Comparison of ENCODE assay signal across 11 cellular contexts in the genomic region with DNA sequence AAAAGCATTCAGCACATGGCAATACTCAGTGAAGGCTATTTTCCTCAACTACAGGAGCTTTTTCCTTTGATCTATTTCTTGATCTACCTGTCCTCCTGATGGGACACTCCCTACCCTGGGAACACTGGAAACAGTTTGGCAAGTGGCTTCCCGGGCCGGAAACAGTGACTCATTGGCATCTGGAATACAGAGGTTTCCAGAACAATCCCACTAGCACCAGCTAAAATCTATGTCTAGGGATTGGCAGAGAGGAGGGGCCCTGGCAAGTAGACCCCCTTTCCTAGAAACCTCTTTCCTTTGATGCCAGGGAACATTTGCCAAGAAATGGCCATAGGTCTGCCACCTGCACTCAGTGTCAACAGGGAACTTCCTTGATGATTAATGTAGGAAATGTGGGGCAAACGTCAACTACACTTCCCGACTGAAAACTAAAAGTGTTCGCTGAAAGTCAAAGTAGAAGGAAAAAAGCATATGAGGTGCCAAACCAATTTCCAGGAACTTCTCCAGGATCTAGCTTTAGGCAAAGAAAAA. TPM values are rescaled to one million over a fixed set of nuclear protein-coding genes. Genes with fewer than 3 reads are reported as not detected.
A peak's percentile ranks its signal among the peaks of the same experiment; 100 is the strongest.
DNase-seq lines count a peak whose midpoint lies in the region; ATAC-seq and TF ChIP-seq lines count a peak whose summit lies in the region.
"Had no signal": no experiment of that assay in that cellular context is flagged by ENCODE, and none has a peak within 500 bp of the region (broad histone marks: within the 10 kb centered on the region; RNA-seq: fewer than 3 reads in every experiment).

No MANE protein-coding gene starts in this region.

- no peaks in the 10 kb centered on the region for H3K9me3 Mint-ChIP-seq in CD4-positive, CD25-positive, alpha-beta regulatory T cell
- no peaks in the 10 kb centered on the region for H3K9me3 Mint-ChIP-seq in neural progenitor cell

- no peak for DNase-seq in CD4-positive, CD25-positive, alpha-beta regulatory T cell
- DNase-seq in RWPE1 (ENCODE audit: low spot score) = peak; percentile 46
- peak; percentile 62 for DNase-seq in fibroblast of mammary gland (ENCODE audit: low read depth)
- DNase-seq in skeletal muscle cell (ENCODE audit: low read depth) = no peak
- DNase-seq in middle frontal gyrus (ENCODE audit: extremely low spot score, low spot score) = no peak
- DNase-seq in stimulated activated CD4-positive, alpha-beta T cell treated with anti-CD3 and anti-CD28 coated beads, Interleukin-15, amount 100 ng/mL, for 24 hours = no peak
- DNase-seq in neural progenitor cell (ENCODE audit: low spot score) = no peak
- DNase-seq in KBM-7 = no peak
- DNase-seq: activated gamma-delta T cell, kidney glomerular epithelial cell had no signal

- no peak for TF ChIP-seq CTCF in RWPE1 (conservative IDR thresholded peaks at IDR 0.05; ENCODE audit: low read depth)
- no peak for TF ChIP-seq CTCF in fibroblast of mammary gland (conservative IDR thresholded peaks at IDR 0.05; ENCODE audit: control insufficient read depth, insufficient read depth, low read depth, low read length)
- TF ChIP-seq CTCF in neural progenitor cell (IDR thresholded peaks at IDR 0.05) = no peak

- H3K36me3 Mint-ChIP-seq in CD4-positive, CD25-positive, alpha-beta regulatory T cell = peaks cover 14% of the 10 kb centered on the region
- peaks cover 2% of the 10 kb centered on the region for H3K36me3 Mint-ChIP-seq in neural progenitor cell

- no peak overlapping the region for H2AFZ ChIP-seq in neural progenitor cell (replicated peaks)

- CTCF ChIA-PET in RWPE1 (lab: Yijun Ruan, JAX) = no interaction called here

- ATAC-seq in CD4-positive, CD25-positive, alpha-beta regulatory T cell (ENCODE audit: low read depth in 2 of 2) = no peak
- ATAC-seq: GM12878 had no signal

- H3K79me2 ChIP-seq in neural progenitor cell (ENCODE audit: low read depth) = no peaks in the 10 kb centered on the region

- in situ Hi-C loops in KBM-7 (cut with MboI; ENCODE audit: low pct_unique_long_range_greater_than_20kb, low sequenced_read_pairs) = no loop called here

- no peaks in the 10 kb centered on the region for H3K27me3 ChIP-seq in CD4-positive, CD25-positive, alpha-beta regulatory T cell (ENCODE audit: control insufficient read depth, insufficient read depth, low read length)
- H3K27me3 ChIP-seq in neural progenitor cell = no peaks in the 10 kb centered on the region

- no peak overlapping the region for H3K9ac ChIP-seq in neural progenitor cell

- H3K4me1 ChIP-seq in CD4-positive, CD25-positive, alpha-beta regulatory T cell (ENCODE audit: control insufficient read depth, insufficient read depth, low read length, poor library complexity, severe bottlenecking) = peaks cover 24% of the 10 kb centered on the region
- peaks cover 25% of the 10 kb centered on the region for H3K4me1 ChIP-seq in neural progenitor cell

- H4K20me1 ChIP-seq in neural progenitor cell (ENCODE audit: low read depth) = no peaks in the 10 kb centered on the region

- H3K4me1 Mint-ChIP-seq in CD4-positive, CD25-positive, alpha-beta regulatory T cell = peaks cover 0 to 39% (median 25%) of the 10 kb centered on the region in 4 donors
- peaks cover 52% of the 10 kb centered on the region for H3K4me1 Mint-ChIP-seq in neural progenitor cell

- peak overlapping the region in 2 of 3 donors; percentile 89 to 91 for H3K27ac Mint-ChIP-seq in CD4-positive, CD25-positive, alpha-beta regulatory T cell
- H3K27ac Mint-ChIP-seq in neural progenitor cell = no peak overlapping the region

- H3F3A ChIP-seq in neural progenitor cell (ENCODE audit: low read depth) = peaks cover 7% of the 10 kb centered on the region

- no peaks in the 10 kb centered on the region for H3K27me3 Mint-ChIP-seq in CD4-positive, CD25-positive, alpha-beta regulatory T cell
- no peaks in the 10 kb centered on the region for H3K27me3 Mint-ChIP-seq in neural progenitor cell (ENCODE audit: insufficient read depth, low read depth)

- H3K27ac ChIP-seq in CD4-positive, CD25-positive, alpha-beta regulatory T cell (ENCODE audit: insufficient read depth, low read length, poor library complexity, severe bottlenecking) = peak overlapping the region; percentile 37
- H3K27ac ChIP-seq in RWPE1 (peak overlapping the region; percentile 48; the same call in 1 of the 2 replicates), neural progenitor cell (no peak overlapping the region)

- no peaks in the 10 kb centered on the region for H3K9me3 ChIP-seq in CD4-positive, CD25-positive, alpha-beta regulatory T cell (ENCODE audit: control insufficient read depth in 2 of 2, low read length in 2 of 2)
- H3K9me3 ChIP-seq in neural progenitor cell (ENCODE audit: low read depth) = no peaks in the 10 kb centered on the region

- POLR2A ChIA-PET in RWPE1 (lab: Yijun Ruan, JAX; ENCODE audit: low non-redundant PET) = no interaction called here

- no peak overlapping the region for H3K4me2 ChIP-seq in neural progenitor cell

- no peaks in the 10 kb centered on the region for H3K36me3 ChIP-seq in CD4-positive, CD25-positive, alpha-beta regulatory T cell (ENCODE audit: control insufficient read depth, insufficient read depth, low read length)
- no peaks in the 10 kb centered on the region for H3K36me3 ChIP-seq in neural progenitor cell

- peak overlapping the region; percentile 88 for H3K4me3 ChIP-seq in CD4-positive, CD25-positive, alpha-beta regulatory T cell (ENCODE audit: low read depth, low read length)
- H3K4me3 ChIP-seq in fibroblast of mammary gland (ENCODE audit: control insufficient read depth, low read depth, low read length) (peak overlapping the region; percentile 85), skeletal muscle cell (ENCODE audit: low read depth, low read length) (peak overlapping the region; percentile 83), neural progenitor cell (no peak overlapping the region)
- H3K4me3 ChIP-seq: GM12878 had no signal

- H3K4me3 Mint-ChIP-seq in CD4-positive, CD25-positive, alpha-beta regulatory T cell = peak overlapping the region; percentile 88 to 92 (median 90)
- H3K4me3 Mint-ChIP-seq in neural progenitor cell = no peak overlapping the region

RNA-seq across cellular contexts. Expression of gene FBXW10B, which starts 30.4 kb away (rescaled TPM):
- 8.2 TPM for total RNA-seq in CD4-positive, CD25-positive, alpha-beta regulatory T cell
- polyA plus RNA-seq in CD4-positive, CD25-positive, alpha-beta regulatory T cell = under 1 TPM in 3 of 4 donors, not detected in 1; 0.14 to 0.79 (median 0.41) TPM
- total RNA-seq in neural progenitor cell (ENCODE audit: low replicate concordance) = not detected in 2 replicates

RNA-seq across cellular contexts. Expression of gene TRIM16, which starts 34.2 kb away (rescaled TPM):
- 27.3 TPM for total RNA-seq in CD4-positive, CD25-positive, alpha-beta regulatory T cell
- 10 to 100 TPM; 33.9 to 66.8 (median 56.0) TPM for polyA plus RNA-seq in CD4-positive, CD25-positive, alpha-beta regulatory T cell
- total RNA-seq in neural progenitor cell (ENCODE audit: low replicate concordance) = 32.1 and 61.6 TPM in 2 replicates

RNA-seq across cellular contexts. Expression of gene ZNF286A, which starts 49.6 kb away (rescaled TPM):
- 21.5 TPM for total RNA-seq in CD4-positive, CD25-positive, alpha-beta regulatory T cell
- 10 to 100 TPM; 18.9 to 23.5 (median 22.8) TPM for polyA plus RNA-seq in CD4-positive, CD25-positive, alpha-beta regulatory T cell
- 125 and 216 TPM in 2 replicates for total RNA-seq in neural progenitor cell (ENCODE audit: low replicate concordance)

Comparison
In these comparisons a context has a peak if more than half of its experiments do, and no peak if none do; other contexts are left out.
1. DNase-seq: peak in RWPE1 (single experiment) and fibroblast of mammary gland (single experiment); none in CD4-positive, CD25-positive, alpha-beta regulatory T cell (0 of 3), skeletal muscle cell (single experiment), middle frontal gyrus (single experiment), stimulated activated CD4-positive, alpha-beta T cell treated with anti-CD3 and anti-CD28 coated beads, Interleukin-15, amount 100 ng/mL, for 24 hours (single experiment), neural progenitor cell (single experiment) and KBM-7 (single experiment).